In the genomic region with DNA sequence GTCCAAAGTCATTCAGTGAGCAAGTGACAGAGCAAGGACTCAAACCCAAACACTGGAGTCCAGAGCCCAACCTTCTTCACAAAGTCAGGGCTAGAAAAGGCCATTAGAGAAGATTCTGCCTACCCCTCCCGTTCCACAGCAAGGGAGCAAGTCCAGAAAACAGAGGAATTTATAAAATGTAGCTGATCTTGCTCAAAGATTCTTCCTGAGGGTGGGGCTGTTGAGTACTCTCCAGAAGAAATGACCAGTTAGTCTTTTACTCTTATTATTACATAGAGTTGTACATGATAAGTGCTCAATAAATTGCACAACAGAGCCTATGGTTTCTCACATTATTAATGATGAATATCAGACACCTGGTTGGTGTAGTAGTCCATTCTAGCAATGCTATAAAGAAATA, we compare ENCODE assay signal across 28 cellular contexts. TPM values are rescaled to one million over a fixed set of nuclear protein-coding genes. Genes with fewer than 3 reads are reported as not detected.
"Had no signal": no experiment of that assay in that cellular context is flagged by ENCODE, and none has a peak within 500 bp of the region (broad histone marks: within the 10 kb centered on the region; RNA-seq: fewer than 3 reads in every experiment).

No MANE protein-coding gene starts in this region.

- H3K9me3 ChIP-seq: heart left ventricle, neutrophil, psoas muscle, spleen, transverse colon had no signal

- H3K4me3 ChIP-seq: esophagus muscularis mucosa, heart left ventricle, psoas muscle, spleen, transverse colon had no signal

- H3K36me3 ChIP-seq: esophagus muscularis mucosa, heart left ventricle, neutrophil, spleen, transverse colon had no signal

- H3K4me1 ChIP-seq: psoas muscle, spleen, transverse colon had no signal

- ATAC-seq: effector memory CD8-positive, alpha-beta T cell; heart left ventricle; left lobe of liver; naive thymus-derived CD4-positive, alpha-beta T cell; psoas muscle; sciatic nerve; stimulated activated memory B cell treated with anti-CD40 and anti-IgM and Interleukin-4, amounts not matched to agents 10 μg/mL and 1 μg/mL and 100 μg/mL, for 72 hours had no signal

- DNase-seq: effector memory CD8-positive, alpha-beta T cell; foreskin melanocyte; heart left ventricle; hypothalamus; islet precursor cell; mammary epithelial cell; naive thymus-derived CD4-positive, alpha-beta T cell; psoas muscle; retina; spleen; stimulated activated CD4-positive, alpha-beta T cell treated with anti-CD3 and anti-CD28 coated beads, Interleukin-15, amount 100 ng/mL, for 24 hours; stimulated activated CD4-positive, alpha-beta T cell treated with anti-CD3 and anti-CD28 coated beads, Interleukin-1b, Interleukin-23, amount 100 ng/mL, for 48 hours; stimulated activated CD4-positive, alpha-beta T cell treated with anti-CD3 and anti-CD28 coated beads, Interleukin-4, amount 100 ng/mL, for 24 hours; transverse colon had no signal

- H3K27ac ChIP-seq: epithelial cell of prostate, esophagus muscularis mucosa, heart left ventricle, neutrophil, psoas muscle, spleen, transverse colon had no signal

- H3K27me3 ChIP-seq: esophagus muscularis mucosa, heart left ventricle, neutrophil, spleen, transverse colon had no signal

RNA-seq across cellular contexts. Expression of a gene that starts 39.3 kb away (rescaled TPM):
- total RNA-seq: esophagus muscularis mucosa; heart left ventricle; left lobe of liver; lower leg skin; mammary epithelial cell; mesenteric fat pad; mononuclear cell; naive thymus-derived CD4-positive, alpha-beta T cell; osteoblast; psoas muscle; sciatic nerve; skeletal muscle tissue; spleen; temporal lobe; transverse colon; urinary bladder had no signal
- polyA plus RNA-seq: heart left ventricle; mammary epithelial cell; naive thymus-derived CD4-positive, alpha-beta T cell; neural cell; psoas muscle; urinary bladder had no signal
